Comparison of ENCODE assay signal across 15 cellular contexts in genomic region chr10:35608317-35608672, GRCh38. TPM values are rescaled to one million over a fixed set of nuclear protein-coding genes. Genes with fewer than 3 reads are reported as not detected.
DNase-seq lines count a peak whose midpoint lies in the region; ATAC-seq, FAIRE-seq and TF ChIP-seq lines count a peak whose summit lies in the region.
"Had no signal": no experiment of that assay in that cellular context is flagged by ENCODE, and none has a peak within 500 bp of the region (broad histone marks: within the 10 kb centered on the region; RNA-seq: fewer than 3 reads in every experiment).

No MANE protein-coding gene starts in this region.

- DNase-seq in A549 (ENCODE audit: low read depth in 1 of 2, low spot score in 1 of 2) = no peak
- no peak for DNase-seq in colonic mucosa
- DNase-seq in C1 segment of cervical spinal cord (lab: John Stamatoyannopoulos, UW) = no peak
- no peak for DNase-seq in HepG2 (ENCODE audit: low spot score)
- DNase-seq: activated naive CD4-positive, alpha-beta T cell; NCI-H1694; occipital lobe; SJCRH30 had no signal

- H2AFZ ChIP-seq in parathyroid adenoma (peak overlapping the region; percentile 89), HepG2 (ENCODE audit: low read length) (no peak overlapping the region)

- no peak for TF ChIP-seq RAD21 in A549 (conservative IDR thresholded peaks at IDR 0.05 in 1 of 2, IDR thresholded peaks at IDR 0.05 in 1 of 2)
- TF ChIP-seq RAD21 in HepG2 (CRISPR knock-in tag; IDR thresholded peaks at IDR 0.05) = no peak

- ATAC-seq in A549 = no peak
- ATAC-seq in HepG2 = no peak
- ATAC-seq in HG02571 (IDR thresholded peaks at IDR 0.05; ENCODE audit: unreplicated experiment) = no peak
- no peak for ATAC-seq in GM19395 (IDR thresholded peaks at IDR 0.05; ENCODE audit: unreplicated experiment)

- CTCF ChIA-PET in A549 (lab: Yijun Ruan, JAX) = no interaction called here
- CTCF ChIA-PET in HepG2 (lab: Yijun Ruan, JAX; ENCODE audit: low intra/inter-chr PET ratio, low total read pairs) = no interaction called here

- no peak for TF ChIP-seq POLR2A in A549 (IDR thresholded peaks at IDR 0.05; ENCODE audit: low read length)
- no peak for TF ChIP-seq POLR2A in HepG2 (IDR thresholded peaks at IDR 0.05; ENCODE audit: insufficient read depth in 1 of 2, low read depth in 2 of 2, low read length in 2 of 2)

- H3K4me2 ChIP-seq in A549 (peak overlapping the region; percentile 75), parathyroid adenoma (ENCODE audit: low read length) (peak overlapping the region; percentile 64), HepG2 (ENCODE audit: low read depth, low read length) (no peak overlapping the region)

- 0 out of 3 replicates have a peak, but pooled peaks cover 3% of the 10 kb centered on the region for H3K4me1 ChIP-seq in A549
- H3K4me1 ChIP-seq in colonic mucosa = no peaks in the 10 kb centered on the region
- H3K4me1 ChIP-seq in parathyroid adenoma = no peaks in the 10 kb centered on the region
- peaks cover 19% of the 10 kb centered on the region for H3K4me1 ChIP-seq in HepG2 (ENCODE audit: insufficient read depth, low read length)
- H3K4me1 ChIP-seq: SJCRH30 had no signal

- no peak for FAIRE-seq in A549 (lab: Jason Lieb, UNC)
- FAIRE-seq in HepG2 (lab: Jason Lieb, UNC) = no peak

- H3K36me3 ChIP-seq in colonic mucosa (no peaks in the 10 kb centered on the region), parathyroid adenoma (ENCODE audit: control insufficient read depth, insufficient read depth, low read length) (no peaks in the 10 kb centered on the region), HepG2 (replicated peaks in 1 of 2; ENCODE audit: control insufficient read depth in 1 of 2, insufficient read depth in 2 of 2, low read length in 2 of 2) (no peaks in the 10 kb centered on the region)
- H3K36me3 ChIP-seq: SJCRH30 had no signal

- no peak overlapping the region for H3K27ac ChIP-seq in A549
- H3K27ac ChIP-seq in colonic mucosa = no peak overlapping the region
- no peak overlapping the region for H3K27ac ChIP-seq in parathyroid adenoma
- no peak overlapping the region for H3K27ac ChIP-seq in HepG2 (ENCODE audit: extremely low read length, insufficient read depth, low read length)
- H3K27ac ChIP-seq: C4-2B, SJCRH30 had no signal

- WGBS in A549 (ENCODE audit: missing lambda C conversion rate) = 94% methylated on average over 13 of the region's 19 CpGs
- WGBS in HepG2 (ENCODE audit: low lambda C conversion rate) = 95% methylated on average over 6 of the region's 19 CpGs

- no peak for TF ChIP-seq CTCF in A549 (IDR thresholded peaks at IDR 0.05)
- TF ChIP-seq CTCF in colonic mucosa (IDR thresholded peaks at IDR 0.05) = no peak
- no peak for TF ChIP-seq CTCF in parathyroid adenoma (IDR thresholded peaks at IDR 0.05)
- no peak for TF ChIP-seq CTCF in HepG2 (CRISPR knock-in tag; IDR thresholded peaks at IDR 0.05)

- peaks cover 4% of the 10 kb centered on the region; the same call in 2 of the 3 replicates for H3K9me3 ChIP-seq in A549
- H3K9me3 ChIP-seq in colonic mucosa = no peaks in the 10 kb centered on the region
- H3K9me3 ChIP-seq in parathyroid adenoma (ENCODE audit: control insufficient read depth, low read length) = no peaks in the 10 kb centered on the region
- H3K9me3 ChIP-seq in HepG2 (ENCODE audit: low read length) = 0 out of 2 replicates have a peak, but pooled peaks cover 7% of the 10 kb centered on the region

- POLR2A ChIA-PET in A549 (lab: Yijun Ruan, JAX) (no interaction called here), HepG2 (lab: Yijun Ruan, JAX) (no interaction called here)

- no peak overlapping the region for H3K9ac ChIP-seq in colonic mucosa (ENCODE audit: low read depth in 2 of 2, low read length in 2 of 2)
- no peak overlapping the region for H3K9ac ChIP-seq in parathyroid adenoma
- no peak overlapping the region for H3K9ac ChIP-seq in HepG2 (ENCODE audit: insufficient read depth, low read depth, low read length)

- H3K4me3 ChIP-seq in A549 (no peak overlapping the region; the same call in 2 of the 3 replicates), GM08714 (ENCODE audit: low read length) (peak overlapping the region; percentile 18; the same call in 1 of the 2 replicates), colonic mucosa (peak overlapping the region; percentile 34), parathyroid adenoma (ENCODE audit: low read depth, low read length) (no peak overlapping the region), HepG2 (replicated peaks in 1 of 3; ENCODE audit: insufficient read depth in 1 of 3, low read depth in 2 of 3, low read length in 3 of 3) (no peak overlapping the region)
- H3K4me3 ChIP-seq: SJCRH30 had no signal

- in situ Hi-C loops in HepG2 (cut with HindIII; ENCODE audit: extremely low pct_ligation_motif_present, low pct_unique_long_range_greater_than_20kb) = no loop called here

- BruUV-seq in HepG2 (replicated peaks; lab: Mats Ljungman, UMichigan) = no TSS peak

- H3K79me2 ChIP-seq in parathyroid adenoma (no peaks in the 10 kb centered on the region), HepG2 (ENCODE audit: insufficient read depth, low read length) (no peaks in the 10 kb centered on the region)

- H3K27me3 ChIP-seq in colonic mucosa = peaks cover 16% of the 10 kb centered on the region
- no peaks in the 10 kb centered on the region for H3K27me3 ChIP-seq in parathyroid adenoma (ENCODE audit: control insufficient read depth, insufficient read depth, low read length)
- no peaks in the 10 kb centered on the region; a peak in 1 of 5 replicates for H3K27me3 ChIP-seq in HepG2 (ENCODE audit: control insufficient read depth in 1 of 2, insufficient read depth in 2 of 2, low read length in 2 of 2)
- H3K27me3 ChIP-seq: SJCRH30 had no signal

- intact Hi-C loops in colonic mucosa (cut with DNase I) = no loop called here
- intact Hi-C loops in HepG2 (cut with micrococcal nuclease; ENCODE audit: unreplicated experiment) = no loop called here

- no peak for TF ChIP-seq EP300 in A549 (IDR thresholded peaks at IDR 0.05)
- TF ChIP-seq EP300 in HepG2 (IDR thresholded peaks at IDR 0.05; ENCODE audit: low read depth in 2 of 2, low read length in 2 of 2) = no peak
- TF ChIP-seq EP300 in HepG2 (CRISPR knock-in tag; IDR thresholded peaks at IDR 0.05; ENCODE audit: borderline replicate concordance) = no peak

- no peaks in the 10 kb centered on the region for H4K20me1 ChIP-seq in HepG2 (ENCODE audit: insufficient read depth, low read length)

RNA-seq across cellular contexts. Expression of gene GJD4, which starts 3.2 kb away (rescaled TPM):
- not detected in 2 replicates for polyA plus RNA-seq in A549 (2011; rRNA removed)
- 0.03 TPM in 1 of 2 replicates, not detected in the other for polyA plus RNA-seq in A549 (2012; cell fraction: cytosol; rRNA removed)
- 0.07 TPM in 2 replicates for polyA plus RNA-seq in A549 (2012; cell fraction: nucleus; rRNA removed)
- 0.05 TPM in 1 of 3 replicates, not detected in the others for polyA plus RNA-seq in A549 (2017; fragmentation: RNase III; extraction: RNeasy Plus Mini Kit Qiagen cat#74134 plus additional on column Dnase treatment)
- not detected in 2 replicates for polyA minus RNA-seq in A549 (2011; rRNA and poly(A)+ RNA removed)
- not detected for total RNA-seq in colonic mucosa
- not detected in 2 replicates for total RNA-seq in HepG2 (2016; rRNA removed; fragmentation: Illumina TruSeq; extraction: Trizol)
- not detected in 2 replicates for total RNA-seq in HepG2 (2016; cell fraction: cytosol; rRNA removed; fragmentation: Illumina TruSeq; extraction: Trizol; ENCODE audit: low read depth)
- total RNA-seq in HepG2 (2016; cell fraction: insoluble cytoplasmic fraction; rRNA removed; fragmentation: Illumina TruSeq; extraction: Trizol) = not detected in 2 replicates
- not detected in 2 replicates for total RNA-seq in HepG2 (2016; cell fraction: membrane; rRNA removed; fragmentation: Illumina TruSeq; extraction: Trizol)
- not detected in 2 replicates for total RNA-seq in HepG2 (2016; cell fraction: nucleus; rRNA removed; fragmentation: Illumina TruSeq; extraction: Trizol)
- polyA plus RNA-seq in HepG2 (2011; rRNA removed) = not detected in 2 replicates
- not detected in 2 replicates for polyA plus RNA-seq in HepG2 (2011; cell fraction: cytosol; rRNA removed)
- not detected in 2 replicates for polyA plus RNA-seq in HepG2 (2011; cell fraction: nucleus; rRNA removed)
- not detected in 2 replicates for polyA plus RNA-seq in HepG2 (2012)
- not detected in 2 replicates for polyA plus RNA-seq in HepG2 (2016; cell fraction: cytosol; fragmentation: Illumina TruSeq; extraction: Trizol; ENCODE audit: low read depth)
- not detected in 2 replicates for polyA plus RNA-seq in HepG2 (2016; cell fraction: insoluble cytoplasmic fraction; fragmentation: Illumina TruSeq; extraction: Trizol; ENCODE audit: low read depth)
- not detected in 2 replicates for polyA plus RNA-seq in HepG2 (2016; cell fraction: membrane; fragmentation: Illumina TruSeq; extraction: Trizol; ENCODE audit: low read depth)
- not detected in 2 replicates for polyA plus RNA-seq in HepG2 (2016; cell fraction: nucleus; fragmentation: Illumina TruSeq; extraction: Trizol; ENCODE audit: insufficient read depth, low read depth)
- not detected in 2 replicates for polyA minus RNA-seq in HepG2 (2011; rRNA and poly(A)+ RNA removed; ENCODE audit: low replicate concordance)
- not detected in 2 replicates for polyA minus RNA-seq in HepG2 (2011; cell fraction: cytosol; rRNA and poly(A)+ RNA removed)
- polyA minus RNA-seq in HepG2 (2011; cell fraction: nucleus; rRNA and poly(A)+ RNA removed) = not detected in 2 replicates
- total RNA-seq: cerebellum, esophagus mucosa, occipital lobe had no signal

RNA-seq across cellular contexts. Expression of gene FZD8, which starts 33.8 kb away (rescaled TPM):
- 4.4 and 4.9 TPM in 2 replicates for polyA plus RNA-seq in A549 (2011; rRNA removed)
- 10.2 and 18.1 TPM in 2 replicates for polyA plus RNA-seq in A549 (2012; cell fraction: cytosol; rRNA removed)
- 22.2 and 33.0 TPM in 2 replicates for polyA plus RNA-seq in A549 (2012; cell fraction: nucleus; rRNA removed)
- 9.3 to 13.4 TPM (median 13.1 TPM) in 3 replicates for polyA plus RNA-seq in A549 (2017; fragmentation: RNase III; extraction: RNeasy Plus Mini Kit Qiagen cat#74134 plus additional on column Dnase treatment)
- 10.2 and 10.5 TPM in 2 replicates for polyA minus RNA-seq in A549 (2011; rRNA and poly(A)+ RNA removed)
- total RNA-seq in colonic mucosa = 10 to 100 TPM; 11.0 to 11.7 TPM
- total RNA-seq in HepG2 (2016; rRNA removed; fragmentation: Illumina TruSeq; extraction: Trizol) = 0.07 TPM in 1 of 2 replicates, not detected in the other
- not detected in 2 replicates for total RNA-seq in HepG2 (2016; cell fraction: cytosol; rRNA removed; fragmentation: Illumina TruSeq; extraction: Trizol; ENCODE audit: low read depth)
- 0.09 TPM in 1 of 2 replicates, not detected in the other for total RNA-seq in HepG2 (2016; cell fraction: insoluble cytoplasmic fraction; rRNA removed; fragmentation: Illumina TruSeq; extraction: Trizol)
- total RNA-seq in HepG2 (2016; cell fraction: membrane; rRNA removed; fragmentation: Illumina TruSeq; extraction: Trizol) = 0.03 TPM in 2 replicates
- total RNA-seq in HepG2 (2016; cell fraction: nucleus; rRNA removed; fragmentation: Illumina TruSeq; extraction: Trizol) = 0.09 and 0.16 TPM in 2 replicates
- polyA plus RNA-seq in HepG2 (2011; rRNA removed) = 0.03 and 0.05 TPM in 2 replicates
- 0.01 TPM in 2 replicates for polyA plus RNA-seq in HepG2 (2011; cell fraction: cytosol; rRNA removed)
- 0.05 and 0.09 TPM in 2 replicates for polyA plus RNA-seq in HepG2 (2011; cell fraction: nucleus; rRNA removed)
- polyA plus RNA-seq in HepG2 (2012) = not detected in 2 replicates
- polyA plus RNA-seq in HepG2 (2016; cell fraction: cytosol; fragmentation: Illumina TruSeq; extraction: Trizol; ENCODE audit: low read depth) = not detected in 2 replicates
- polyA plus RNA-seq in HepG2 (2016; cell fraction: insoluble cytoplasmic fraction; fragmentation: Illumina TruSeq; extraction: Trizol; ENCODE audit: low read depth) = not detected in 2 replicates
- polyA plus RNA-seq in HepG2 (2016; cell fraction: membrane; fragmentation: Illumina TruSeq; extraction: Trizol; ENCODE audit: low read depth) = not detected in 2 replicates
- 0.21 TPM in 1 of 2 replicates, not detected in the other for polyA plus RNA-seq in HepG2 (2016; cell fraction: nucleus; fragmentation: Illumina TruSeq; extraction: Trizol; ENCODE audit: insufficient read depth, low read depth)
- 3.8 TPM in 1 of 2 replicates, not detected in the other for polyA minus RNA-seq in HepG2 (2011; rRNA and poly(A)+ RNA removed; ENCODE audit: low replicate concordance)
- 0.10 TPM in 1 of 2 replicates, not detected in the other for polyA minus RNA-seq in HepG2 (2011; cell fraction: cytosol; rRNA and poly(A)+ RNA removed)
- not detected in 2 replicates for polyA minus RNA-seq in HepG2 (2011; cell fraction: nucleus; rRNA and poly(A)+ RNA removed)

Comparison
In these comparisons a context has a peak if more than half of its experiments do, and no peak if none do; other contexts are left out.
1. H3K4me3 ChIP-seq: peak in GM08714 (single experiment) and colonic mucosa (single experiment); none in A549 (single experiment), parathyroid adenoma (single experiment) and HepG2 (0 of 3).
2. RNA of gene FZD8, which starts 33.8 kb away (total RNA-seq): 11.0 to 11.7 TPM in colonic mucosa; 0.03 to 0.16 TPM in HepG2; every median in the first group is over 10 times any median in the second.